In the genomic region with DNA sequence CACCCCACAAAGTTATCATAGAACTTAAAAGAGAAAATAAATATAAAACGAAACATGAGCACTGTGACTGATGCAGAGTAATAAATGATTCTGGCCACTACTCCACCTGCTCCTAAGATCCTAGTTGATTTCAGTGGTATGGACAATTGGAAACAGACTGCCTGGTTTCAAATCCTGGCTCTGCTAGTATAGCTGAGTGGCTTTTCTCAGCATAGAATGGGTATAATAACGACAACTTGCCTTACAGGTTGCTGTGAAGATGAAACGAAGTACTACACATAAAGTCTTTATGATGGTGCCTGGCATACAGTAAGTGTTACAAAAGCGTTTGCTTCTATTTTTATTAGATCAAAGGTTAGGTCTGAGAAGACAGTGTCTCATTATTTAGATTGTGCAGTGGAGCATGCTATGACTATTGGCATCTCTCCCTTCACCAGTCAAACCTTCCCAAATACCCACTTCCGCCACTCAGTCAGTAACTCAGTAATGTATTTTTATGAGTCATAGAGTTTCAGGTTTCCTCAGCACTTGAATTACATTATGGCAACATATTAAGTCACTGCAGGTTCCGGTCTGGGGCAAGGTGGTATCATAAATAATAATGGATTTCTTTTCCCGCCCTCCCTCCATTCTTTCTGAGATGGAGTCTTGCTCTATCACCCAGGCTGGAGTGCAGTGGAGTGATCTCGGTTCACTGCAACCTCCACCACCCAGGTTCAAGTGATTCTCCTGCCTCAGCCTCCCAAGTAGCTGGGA, we compare ENCODE assay signal across 1 cellular context.
TF ChIP-seq lines count a peak whose summit lies in the region.

No MANE protein-coding gene starts in this region.

TF ChIP-seq in GM12878, 131 proteins besides CTCF, POLR2A, EP300 and RAD21 (continued from another document and continues in another):
- TF ChIP-seq, protein P1, sequence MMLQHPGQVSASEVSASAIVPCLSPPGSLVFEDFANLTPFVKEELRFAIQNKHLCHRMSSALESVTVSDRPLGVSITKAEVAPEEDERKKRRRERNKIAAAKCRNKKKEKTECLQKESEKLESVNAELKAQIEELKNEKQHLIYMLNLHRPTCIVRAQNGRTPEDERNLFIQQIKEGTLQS (IDR thresholded peaks at IDR 0.05; ENCODE audit: borderline replicate concordance, extremely low read depth, low read depth, low read length) = no peak
- TF ChIP-seq ZBED1 (IDR thresholded peaks at IDR 0.05; ENCODE audit: borderline replicate concordance) = peak; percentile 95; the same call in 1 of the 2 replicates
- TF ChIP-seq, protein P2, sequence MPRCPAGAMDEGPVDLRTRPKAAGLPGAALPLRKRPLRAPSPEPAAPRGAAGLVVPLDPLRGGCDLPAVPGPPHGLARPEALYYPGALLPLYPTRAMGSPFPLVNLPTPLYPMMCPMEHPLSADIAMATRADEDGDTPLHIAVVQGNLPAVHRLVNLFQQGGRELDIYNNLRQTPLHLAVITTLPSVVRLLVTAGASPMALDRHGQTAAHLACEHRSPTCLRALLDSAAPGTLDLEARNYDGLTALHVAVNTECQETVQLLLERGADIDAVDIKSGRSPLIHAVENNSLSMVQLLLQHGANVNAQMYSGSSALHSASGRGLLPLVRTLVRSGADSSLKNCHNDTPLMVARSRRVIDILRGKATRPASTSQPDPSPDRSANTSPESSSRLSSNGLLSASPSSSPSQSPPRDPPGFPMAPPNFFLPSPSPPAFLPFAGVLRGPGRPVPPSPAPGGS (IDR thresholded peaks at IDR 0.05; ENCODE audit: borderline replicate concordance, insufficient read depth, low read depth, low read length, poor library complexity, severe bottlenecking) = peak; percentile 91
- TF ChIP-seq KLF5 (IDR thresholded peaks at IDR 0.05; ENCODE audit: partially characterized antibody) = no peak
- no peak for TF ChIP-seq MLLT1 (IDR thresholded peaks at IDR 0.05)
- TF ChIP-seq SMAD1 (IDR thresholded peaks at IDR 0.05; ENCODE audit: low read depth, partially characterized antibody) = peak; percentile 38
- peak; percentile 17 for TF ChIP-seq RELA (IDR thresholded peaks at IDR 0.05; ENCODE audit: borderline replicate concordance, partially characterized antibody)
- peak; percentile 69; the same call in 1 of the 2 replicates for TF ChIP-seq SMARCA5 (IDR thresholded peaks at IDR 0.05)
- TF ChIP-seq RELB (IDR thresholded peaks at IDR 0.05; ENCODE audit: low read depth) = peak; percentile 61; the same call in 1 of the 2 replicates
- TF ChIP-seq CEBPB (IDR thresholded peaks at IDR 0.05; ENCODE audit: borderline replicate concordance in 1 of 2, low read depth in 2 of 2, low read length in 2 of 2) = peak in 1 of 2 experiments; percentile 99; a peak in 2 of 4 replicates
- TF ChIP-seq POLR2AphosphoS5 (IDR thresholded peaks at IDR 0.05; ENCODE audit: low read length) = no peak
- peak; percentile 99 for TF ChIP-seq ZNF217 (IDR thresholded peaks at IDR 0.05)
- no peak for TF ChIP-seq MYB (IDR thresholded peaks at IDR 0.05; ENCODE audit: borderline replicate concordance, low read depth, low read length)
- TF ChIP-seq GABPA (IDR thresholded peaks at IDR 0.05; ENCODE audit: low read depth) = peak; percentile 78
- peak in 1 of 2 experiments; percentile 82; a peak in 2 of 4 replicates for TF ChIP-seq SRF (IDR thresholded peaks at IDR 0.05; ENCODE audit: low read depth in 2 of 2, low read length in 2 of 2)
- TF ChIP-seq STAT1 (conservative IDR thresholded peaks at IDR 0.05) = no peak
- TF ChIP-seq SIN3A (IDR thresholded peaks at IDR 0.05; ENCODE audit: low read depth, low read length) = no peak
- no peak for TF ChIP-seq NRF1 (conservative IDR thresholded peaks at IDR 0.05; ENCODE audit: low read depth, low read length)
- no peak for TF ChIP-seq ZBTB33 (IDR thresholded peaks at IDR 0.05)
- TF ChIP-seq POU2F2 (IDR thresholded peaks at IDR 0.05; ENCODE audit: borderline replicate concordance, low read depth, low read length) = peak; percentile 83; the same call in 2 of the 3 replicates
- TF ChIP-seq PML (IDR thresholded peaks at IDR 0.05; ENCODE audit: low read length) = peak; percentile 90
- TF ChIP-seq SREBF2 (IDR thresholded peaks at IDR 0.05; ENCODE audit: low read length) = no peak
- TF ChIP-seq FOXK2 (IDR thresholded peaks at IDR 0.05) = no peak
- TF ChIP-seq ETV6 (conservative IDR thresholded peaks at IDR 0.05 in 1 of 2, IDR thresholded peaks at IDR 0.05 in 1 of 2; ENCODE audit: borderline replicate concordance in 1 of 2, low read depth in 1 of 2) = peak in 1 of 2 experiments; percentile 92; a peak in 2 of 4 replicates
- TF ChIP-seq, protein P3, sequence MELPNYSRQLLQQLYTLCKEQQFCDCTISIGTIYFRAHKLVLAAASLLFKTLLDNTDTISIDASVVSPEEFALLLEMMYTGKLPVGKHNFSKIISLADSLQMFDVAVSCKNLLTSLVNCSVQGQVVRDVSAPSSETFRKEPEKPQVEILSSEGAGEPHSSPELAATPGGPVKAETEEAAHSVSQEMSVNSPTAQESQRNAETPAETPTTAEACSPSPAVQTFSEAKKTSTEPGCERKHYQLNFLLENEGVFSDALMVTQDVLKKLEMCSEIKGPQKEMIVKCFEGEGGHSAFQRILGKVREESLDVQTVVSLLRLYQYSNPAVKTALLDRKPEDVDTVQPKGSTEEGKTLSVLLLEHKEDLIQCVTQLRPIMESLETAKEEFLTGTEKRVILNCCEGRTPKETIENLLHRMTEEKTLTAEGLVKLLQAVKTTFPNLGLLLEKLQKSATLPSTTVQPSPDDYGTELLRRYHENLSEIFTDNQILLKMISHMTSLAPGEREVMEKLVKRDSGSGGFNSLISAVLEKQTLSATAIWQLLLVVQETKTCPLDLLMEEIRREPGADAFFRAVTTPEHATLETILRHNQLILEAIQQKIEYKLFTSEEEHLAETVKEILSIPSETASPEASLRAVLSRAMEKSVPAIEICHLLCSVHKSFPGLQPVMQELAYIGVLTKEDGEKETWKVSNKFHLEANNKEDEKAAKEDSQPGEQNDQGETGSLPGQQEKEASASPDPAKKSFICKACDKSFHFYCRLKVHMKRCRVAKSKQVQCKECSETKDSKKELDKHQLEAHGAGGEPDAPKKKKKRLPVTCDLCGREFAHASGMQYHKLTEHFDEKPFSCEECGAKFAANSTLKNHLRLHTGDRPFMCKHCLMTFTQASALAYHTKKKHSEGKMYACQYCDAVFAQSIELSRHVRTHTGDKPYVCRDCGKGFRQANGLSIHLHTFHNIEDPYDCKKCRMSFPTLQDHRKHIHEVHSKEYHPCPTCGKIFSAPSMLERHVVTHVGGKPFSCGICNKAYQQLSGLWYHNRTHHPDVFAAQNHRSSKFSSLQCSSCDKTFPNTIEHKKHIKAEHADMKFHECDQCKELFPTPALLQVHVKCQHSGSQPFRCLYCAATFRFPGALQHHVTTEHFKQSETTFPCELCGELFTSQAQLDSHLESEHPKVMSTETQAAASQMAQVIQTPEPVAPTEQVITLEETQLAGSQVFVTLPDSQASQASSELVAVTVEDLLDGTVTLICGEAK (IDR thresholded peaks at IDR 0.05; ENCODE audit: borderline replicate concordance) = no peak
- TF ChIP-seq, protein P4, sequence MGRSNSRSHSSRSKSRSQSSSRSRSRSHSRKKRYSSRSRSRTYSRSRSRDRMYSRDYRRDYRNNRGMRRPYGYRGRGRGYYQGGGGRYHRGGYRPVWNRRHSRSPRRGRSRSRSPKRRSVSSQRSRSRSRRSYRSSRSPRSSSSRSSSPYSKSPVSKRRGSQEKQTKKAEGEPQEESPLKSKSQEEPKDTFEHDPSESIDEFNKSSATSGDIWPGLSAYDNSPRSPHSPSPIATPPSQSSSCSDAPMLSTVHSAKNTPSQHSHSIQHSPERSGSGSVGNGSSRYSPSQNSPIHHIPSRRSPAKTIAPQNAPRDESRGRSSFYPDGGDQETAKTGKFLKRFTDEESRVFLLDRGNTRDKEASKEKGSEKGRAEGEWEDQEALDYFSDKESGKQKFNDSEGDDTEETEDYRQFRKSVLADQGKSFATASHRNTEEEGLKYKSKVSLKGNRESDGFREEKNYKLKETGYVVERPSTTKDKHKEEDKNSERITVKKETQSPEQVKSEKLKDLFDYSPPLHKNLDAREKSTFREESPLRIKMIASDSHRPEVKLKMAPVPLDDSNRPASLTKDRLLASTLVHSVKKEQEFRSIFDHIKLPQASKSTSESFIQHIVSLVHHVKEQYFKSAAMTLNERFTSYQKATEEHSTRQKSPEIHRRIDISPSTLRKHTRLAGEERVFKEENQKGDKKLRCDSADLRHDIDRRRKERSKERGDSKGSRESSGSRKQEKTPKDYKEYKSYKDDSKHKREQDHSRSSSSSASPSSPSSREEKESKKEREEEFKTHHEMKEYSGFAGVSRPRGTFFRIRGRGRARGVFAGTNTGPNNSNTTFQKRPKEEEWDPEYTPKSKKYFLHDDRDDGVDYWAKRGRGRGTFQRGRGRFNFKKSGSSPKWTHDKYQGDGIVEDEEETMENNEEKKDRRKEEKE (IDR thresholded peaks at IDR 0.05) = no peak
- TF ChIP-seq ASH2L (IDR thresholded peaks at IDR 0.05; ENCODE audit: borderline replicate concordance, low read depth) = 0 out of 2 replicates have a peak, but pooled peaks have one; percentile 10
- peak; percentile 73 for TF ChIP-seq JUND (IDR thresholded peaks at IDR 0.05; ENCODE audit: low read depth, low read length)
- TF ChIP-seq SP1 (IDR thresholded peaks at IDR 0.05; ENCODE audit: low read depth, low read length) = peak; percentile 24
- no peak for TF ChIP-seq HDAC6 (IDR thresholded peaks at IDR 0.05; ENCODE audit: unreplicated experiment)
- peak; percentile 98 for TF ChIP-seq PAX5 (IDR thresholded peaks at IDR 0.05; ENCODE audit: borderline replicate concordance, low read depth, low read length)
- TF ChIP-seq ELK1 (IDR thresholded peaks at IDR 0.05; ENCODE audit: low read depth, low read length) = no peak
- peak; percentile 99 for TF ChIP-seq MTA3 (IDR thresholded peaks at IDR 0.05; ENCODE audit: borderline replicate concordance, low read length)
- TF ChIP-seq BHLHE40 (IDR thresholded peaks at IDR 0.05; ENCODE audit: borderline replicate concordance in 1 of 2, low read depth in 2 of 2, low read length in 1 of 2) = peak; percentile 46; a peak in 2 of 4 replicates
- TF ChIP-seq ATF7 (IDR thresholded peaks at IDR 0.05; ENCODE audit: low read depth) = peak; percentile 92
- TF ChIP-seq SUPT20H (IDR thresholded peaks at IDR 0.05; ENCODE audit: borderline replicate concordance, control insufficient read depth, low read depth, low read length) = no peak
- TF ChIP-seq ZNF207 (IDR thresholded peaks at IDR 0.05; ENCODE audit: borderline replicate concordance) = no peak
- peak; percentile 91 for TF ChIP-seq IKZF1 (conservative IDR thresholded peaks at IDR 0.05)
- TF ChIP-seq SKIL (IDR thresholded peaks at IDR 0.05; ENCODE audit: low read depth, poor library complexity, severe bottlenecking) = peak; percentile 87
- peak; percentile 72; the same call in 1 of the 2 replicates for TF ChIP-seq RFX5 (IDR thresholded peaks at IDR 0.05; ENCODE audit: low read depth, low read length)
